9 cellular contexts compared by ENCODE assay signal in the genomic region with DNA sequence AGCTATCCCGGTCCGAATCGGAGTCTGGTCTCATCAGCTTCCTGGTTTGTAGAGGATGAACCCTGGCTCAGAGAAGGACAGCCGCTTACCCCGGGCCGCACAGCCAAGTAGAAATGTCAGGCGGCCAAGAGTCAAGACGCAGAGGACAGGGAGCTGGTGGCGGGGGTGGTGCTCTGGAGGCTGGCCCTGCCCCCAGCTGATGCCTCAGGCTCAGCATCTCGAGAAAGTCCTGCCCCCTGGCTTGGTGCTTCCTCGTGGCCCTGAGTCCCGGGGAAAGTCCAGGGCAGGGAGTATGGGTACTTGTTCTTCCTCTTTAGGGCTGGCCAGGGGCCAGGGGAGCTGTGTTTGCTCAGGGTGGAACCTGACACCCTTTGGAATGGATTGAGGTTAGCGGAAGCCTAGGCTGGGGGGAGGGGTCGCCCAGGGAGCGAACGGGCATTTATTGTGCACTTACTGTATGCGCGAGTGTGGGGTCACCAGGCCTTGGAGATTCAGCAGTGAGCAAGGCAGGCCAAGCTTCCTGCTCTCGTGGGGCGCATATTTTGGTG. TPM values are rescaled to one million over a fixed set of nuclear protein-coding genes. Genes with fewer than 3 reads are reported as not detected.
DNase-seq lines count a peak whose midpoint lies in the region; ATAC-seq and TF ChIP-seq lines count a peak whose summit lies in the region.
"Had no signal": no experiment of that assay in that cellular context is flagged by ENCODE, and none has a peak within 500 bp of the region (broad histone marks: within the 10 kb centered on the region; RNA-seq: fewer than 3 reads in every experiment).

No MANE protein-coding gene starts in this region.

- ATAC-seq in GM18519 (IDR thresholded peaks at IDR 0.05; ENCODE audit: low FRiP score, unreplicated experiment) (no peak), GM18502 (IDR thresholded peaks at IDR 0.05; ENCODE audit: poor library complexity, unreplicated experiment) (no peak), HG03135 (IDR thresholded peaks at IDR 0.05; ENCODE audit: unreplicated experiment) (no peak)

- H3K27me3 ChIP-seq in osteoblast (ENCODE audit: insufficient read depth, low read length) = peaks cover 22% of the 10 kb centered on the region

- TF ChIP-seq CTCF in epithelial cell of esophagus (IDR thresholded peaks at IDR 0.05; ENCODE audit: insufficient read depth, low read depth, low read length, missing control alignments) = no peak
- no peak for TF ChIP-seq CTCF in osteoblast (IDR thresholded peaks at IDR 0.05; ENCODE audit: extremely low read depth, low read depth, low read length)

- no peak overlapping the region for H2AFZ ChIP-seq in osteoblast (ENCODE audit: low read length)

- no peak overlapping the region for H3K27ac ChIP-seq in osteoblast (ENCODE audit: low read depth, low read length)
- H3K27ac ChIP-seq: SK-N-MC had no signal

- peaks cover 5% of the 10 kb centered on the region for H3K4me1 ChIP-seq in osteoblast (ENCODE audit: insufficient read depth, low read length)

- DNase-seq in ELF-1 (ENCODE audit: low read depth, low spot score) (peak; percentile 63), NCI-H510A treated with DMSO at 0.1 percent for 48 hours (lab: John Stamatoyannopoulos, UW) (peak; percentile 70), epithelial cell of esophagus (ENCODE audit: low read depth) (peak; percentile 66), osteoblast (ENCODE audit: insufficient read length, low spot score, missing footprints) (peak; percentile 80), G401 (ENCODE audit: low spot score) (no peak)

- in situ Hi-C loops in G401 (cut with HindIII; ENCODE audit: low sequenced_read_pairs) = no loop called here

- no peak overlapping the region for H3K4me2 ChIP-seq in osteoblast (ENCODE audit: insufficient read depth, low read length)

- no peaks in the 10 kb centered on the region for H3K79me2 ChIP-seq in osteoblast (ENCODE audit: insufficient read depth, low read length)

- H3K36me3 ChIP-seq in osteoblast (ENCODE audit: insufficient read depth, low read length) = no peaks in the 10 kb centered on the region

- no peak overlapping the region for H3K4me3 ChIP-seq in epithelial cell of esophagus (ENCODE audit: low read length)
- no peak overlapping the region for H3K4me3 ChIP-seq in osteoblast (ENCODE audit: insufficient read depth, low read length)
- H3K4me3 ChIP-seq: SK-N-MC had no signal

- no peaks in the 10 kb centered on the region for H3K9me3 ChIP-seq in osteoblast (ENCODE audit: low read depth, low read length)

- no peaks in the 10 kb centered on the region for H4K20me1 ChIP-seq in osteoblast (ENCODE audit: insufficient read depth, low read length)

RNA-seq across cellular contexts. Expression of a gene that starts 2.2 kb away (rescaled TPM):
- not detected in 2 replicates for total RNA-seq in osteoblast
- total RNA-seq in G401 (2014; rRNA removed; shearing (Covaris generic)) = 12.4 and 15.1 TPM in 2 replicates

RNA-seq across cellular contexts. Expression of a gene that starts 10.1 kb away (rescaled TPM):
- 30.4 and 31.5 TPM in 2 replicates for total RNA-seq in osteoblast
- total RNA-seq in G401 (2014; rRNA removed; shearing (Covaris generic)) = 5.3 and 13.0 TPM in 2 replicates

RNA-seq across cellular contexts. Expression of a gene that starts 51.2 kb away (rescaled TPM):
- total RNA-seq in osteoblast = 22.4 and 24.2 TPM in 2 replicates
- 18.2 and 27.1 TPM in 2 replicates for total RNA-seq in G401 (2014; rRNA removed; shearing (Covaris generic))

RNA-seq across cellular contexts. Expression of a gene that starts 52.1 kb away (rescaled TPM):
- 41.6 and 44.8 TPM in 2 replicates for total RNA-seq in osteoblast
- total RNA-seq in G401 (2014; rRNA removed; shearing (Covaris generic)) = 60.7 and 66.3 TPM in 2 replicates

Comparison
In these comparisons a context has a peak if more than half of its experiments do, and no peak if none do; other contexts are left out.
1. RNA of a gene that starts 2.2 kb away (total RNA-seq): 12.4 to 15.1 TPM in G401; not detected in osteoblast; every median in the first group is over 10 times any median in the second.